In genomic region chr7:46568420-46569116, GRCh38 we compare ENCODE assay signal across 18 cellular contexts.
DNase-seq lines count a peak whose midpoint lies in the region; ATAC-seq lines count a peak whose summit lies in the region.
"Had no signal": no experiment of that assay in that cellular context is flagged by ENCODE, and none has a peak within 500 bp of the region (broad histone marks: within the 10 kb centered on the region; RNA-seq: fewer than 3 reads in every experiment).

No MANE protein-coding gene starts in this region.

- DNase-seq in Right ventricle myocardium superior (no peak), cardiac septum (ENCODE audit: low spot score) (no peak), myocyte (ENCODE audit: low read depth) (peak; percentile 83), aorta (no peak), medulla oblongata (ENCODE audit: extremely low spot score) (no peak), DMS53 (lab: John Stamatoyannopoulos, UW) (no peak)
- DNase-seq: activated CD8-positive, alpha-beta memory T cell treated with anti-CD3 and anti-CD28 coated beads for 24 hours; amygdala; COR-L47; cortex of kidney; NCI-H1092; NCI-H2171; NK-92 treated with Interleukin-12 subunit alpha and Interleukin-12 subunit beta, amount 100 ng/mL, for 24 hours; stimulated activated CD4-positive, alpha-beta T cell treated with anti-CD3 and anti-CD28 coated beads, Interleukin-4, amount 100 ng/mL, for 1 hour had no signal

- no peaks in the 10 kb centered on the region for H3K9me3 ChIP-seq in aorta (ENCODE audit: control insufficient read depth, low read length)
- H3K9me3 ChIP-seq: tibial nerve had no signal

- H3K27me3 ChIP-seq in aorta (ENCODE audit: control insufficient read depth in 1 of 2, insufficient read depth in 2 of 2, low read length in 1 of 2) = no peaks in the 10 kb centered on the region
- H3K27me3 ChIP-seq: tibial nerve had no signal

- no peak overlapping the region for H3K27ac ChIP-seq in aorta (ENCODE audit: low read depth in 1 of 2, low read length in 2 of 2)
- H3K27ac ChIP-seq: SK-N-MC, tibial nerve had no signal

- no peaks in the 10 kb centered on the region for H3K4me1 ChIP-seq in aorta (ENCODE audit: control insufficient read depth in 1 of 2, insufficient read depth in 2 of 2, low read length in 2 of 2)
- H3K4me1 ChIP-seq: tibial nerve had no signal

- no peaks in the 10 kb centered on the region for H3K36me3 ChIP-seq in aorta (ENCODE audit: control insufficient read depth in 1 of 2, insufficient read depth in 2 of 2, low read length in 1 of 2)
- H3K36me3 ChIP-seq: tibial nerve had no signal

- 79 to 86% methylated on average over 11 of the region's 11 CpGs for WGBS in aorta, 2 donors

- H3K4me3 ChIP-seq in aorta (ENCODE audit: low read length in 2 of 2) = no peak overlapping the region
- H3K4me3 ChIP-seq: SK-N-MC, tibial nerve had no signal

- ATAC-seq in Right ventricle myocardium superior (ENCODE audit: poor library complexity) (peak; percentile 46), esophagus mucosa (peak; percentile 50), aorta (ENCODE audit: low FRiP score) (peak; percentile 36), GM21619 (IDR thresholded peaks at IDR 0.05; ENCODE audit: unreplicated experiment) (no peak)

- intact Hi-C loops in Right ventricle myocardium superior (cut with DNase I) = no loop called here
- intact Hi-C loops in cardiac septum (cut with DNase I) = no loop called here
- intact Hi-C loops in aorta (cut with DNase I) = no loop called here
